In genomic region chr2:67927489-67927888, GRCh38 we compare ENCODE assay signal across 21 cellular contexts.
"Had no signal": no experiment of that assay in that cellular context is flagged by ENCODE, and none has a peak within 500 bp of the region (broad histone marks: within the 10 kb centered on the region; RNA-seq: fewer than 3 reads in every experiment).

No MANE protein-coding gene starts in this region.

- H3K4me1 Mint-ChIP-seq: activated CD4-positive, alpha-beta T cell treated with anti-CD3 and anti-CD28 coated beads for 36 hours; naive B cell had no signal

- H3K36me3 ChIP-seq: adrenal gland, prostate gland, right atrium auricular region, transverse colon had no signal

- DNase-seq: activated CD4-positive, alpha-beta memory T cell treated with anti-CD3 and anti-CD28 coated beads for 36 hours; activated CD4-positive, alpha-beta T cell treated with anti-CD3 and anti-CD28 coated beads for 36 hours; activated gamma-delta T cell treated with Interleukin-2 at 50 U/mL for 16 hours; activated T-cell treated with anti-CD3 and anti-CD28 coated beads for 4 hours; adrenal gland; foreskin fibroblast; kidney glomerular epithelial cell; left ventricle myocardium superior; mucosa of descending colon; naive B cell; stimulated activated CD4-positive, alpha-beta T cell treated with anti-CD3 and anti-CD28 coated beads, Interleukin-12 subunit alpha, Interleukin-12 subunit beta, amount 100 ng/mL, for 4 hours; stimulated activated CD4-positive, alpha-beta T cell treated with anti-CD3 and anti-CD28 coated beads, Interleukin-1b, Interleukin-23, amount 100 ng/mL, for 48 hours; stimulated activated naive CD8-positive, alpha-beta T cell treated with anti-CD3 and anti-CD28 coated beads, Interleukin-15, Interleukin-2, amounts not matched to agents 100 U/mL and 50 U/mL, for 24 hours; substantia nigra; transverse colon had no signal

- ATAC-seq: activated CD4-positive, alpha-beta T cell treated with anti-CD3 and anti-CD28 coated beads for 36 hours; activated naive CD4-positive, alpha-beta T cell treated with anti-CD3 and anti-CD28 coated beads, Interleukin-2, amount 50 U/mL, for 72 hours; left ventricle myocardium superior; mucosa of descending colon; stimulated activated naive CD8-positive, alpha-beta T cell treated with anti-CD3 and anti-CD28 coated beads, Interleukin-15, Interleukin-2, amounts not matched to agents 100 U/mL and 50 U/mL, for 24 hours had no signal

- H3K27ac ChIP-seq: adrenal gland, epithelial cell of prostate, hepatocyte, prostate gland, right atrium auricular region, transverse colon had no signal

- H3K4me1 ChIP-seq: adrenal gland, prostate gland, right atrium auricular region, transverse colon had no signal

- H3K9me3 Mint-ChIP-seq: activated CD4-positive, alpha-beta memory T cell treated with anti-CD3 and anti-CD28 coated beads for 36 hours; activated naive CD4-positive, alpha-beta T cell treated with anti-CD3 and anti-CD28 coated beads, Interleukin-2, amount 50 U/mL, for 72 hours; activated T-helper 1 cell treated with anti-CD3 and anti-CD28 coated beads, Interleukin-12 subunit alpha, Interleukin-12 subunit beta, Interleukin-2, Interleukin-4 antibody, amounts not matched to agents 30 ng/mL and 10 ng/mL and 1 ng/mL, durations not matched to agents 14 hours and 24 hours and 36 hours had no signal

- H3K36me3 Mint-ChIP-seq: activated CD4-positive, alpha-beta memory T cell treated with anti-CD3 and anti-CD28 coated beads for 36 hours; activated naive CD4-positive, alpha-beta T cell treated with anti-CD3 and anti-CD28 coated beads, Interleukin-2, amount 50 U/mL, for 72 hours; naive B cell had no signal

- H3K4me3 Mint-ChIP-seq: activated CD4-positive, alpha-beta memory T cell treated with anti-CD3 and anti-CD28 coated beads for 36 hours; activated CD4-positive, alpha-beta T cell treated with anti-CD3 and anti-CD28 coated beads for 36 hours; activated T-helper 1 cell treated with anti-CD3 and anti-CD28 coated beads, Interleukin-12 subunit alpha, Interleukin-12 subunit beta, Interleukin-2, Interleukin-4 antibody, amounts not matched to agents 30 ng/mL and 10 ng/mL and 1 ng/mL, durations not matched to agents 14 hours and 24 hours and 36 hours; naive B cell had no signal

- H3K79me2 ChIP-seq: hepatocyte had no signal

- H3K27me3 ChIP-seq: adrenal gland, transverse colon had no signal

- H3K9me3 ChIP-seq: adrenal gland, mucosa of descending colon, prostate gland, right atrium auricular region, transverse colon had no signal

- H2AFZ ChIP-seq: hepatocyte had no signal

- H3K27ac Mint-ChIP-seq: activated CD4-positive, alpha-beta memory T cell treated with anti-CD3 and anti-CD28 coated beads for 36 hours; activated CD4-positive, alpha-beta T cell treated with anti-CD3 and anti-CD28 coated beads for 36 hours; activated naive CD4-positive, alpha-beta T cell treated with anti-CD3 and anti-CD28 coated beads, Interleukin-2, amount 50 U/mL, for 72 hours; activated T-helper 1 cell treated with anti-CD3 and anti-CD28 coated beads, Interleukin-12 subunit alpha, Interleukin-12 subunit beta, Interleukin-2, Interleukin-4 antibody, amounts not matched to agents 30 ng/mL and 10 ng/mL and 1 ng/mL, durations not matched to agents 14 hours and 24 hours and 36 hours had no signal

- H3K4me2 ChIP-seq: hepatocyte had no signal

- H3K4me3 ChIP-seq: adrenal gland, hepatocyte, mucosa of descending colon, prostate gland, right atrium auricular region, transverse colon had no signal
